1 cellular context compared by ENCODE assay signal in genomic region chr17:64001763-64002529, GRCh38.
A peak's percentile ranks its signal among the peaks of the same experiment; 100 is the strongest.
TF ChIP-seq lines count a peak whose summit lies in the region.

No MANE protein-coding gene starts in this region.

TF ChIP-seq in HepG2, 621 proteins besides CTCF, POLR2A, EP300 and RAD21 (continues in another document):
- no peak for TF ChIP-seq LCORL (IDR thresholded peaks at IDR 0.05)
- TF ChIP-seq LCORL (CRISPR knock-in tag; IDR thresholded peaks at IDR 0.05) = no peak
- TF ChIP-seq FOXK2 (IDR thresholded peaks at IDR 0.05) = no peak
- 0 out of 2 replicates have a peak, but pooled peaks have one; percentile 8 for TF ChIP-seq RXRB (CRISPR knock-in tag; IDR thresholded peaks at IDR 0.05; ENCODE audit: borderline replicate concordance)
- TF ChIP-seq E2F1 (CRISPR knock-in tag; IDR thresholded peaks at IDR 0.05) = no peak
- TF ChIP-seq TEAD3 (CRISPR knock-in tag; optimal IDR thresholded peaks at IDR 0.05; ENCODE audit: borderline replicate concordance) = peak; percentile 21
- TF ChIP-seq SIX1 (CRISPR knock-in tag; IDR thresholded peaks at IDR 0.05; ENCODE audit: borderline replicate concordance) = no peak
- TF ChIP-seq PATZ1 (CRISPR knock-in tag; IDR thresholded peaks at IDR 0.05) = peak; percentile 70
- TF ChIP-seq ZNF609 (CRISPR knock-in tag; IDR thresholded peaks at IDR 0.05; ENCODE audit: borderline replicate concordance) = 0 out of 2 replicates have a peak, but pooled peaks have one; percentile 25
- no peak for TF ChIP-seq CREB3 (CRISPR knock-in tag; IDR thresholded peaks at IDR 0.05)
- no peak for TF ChIP-seq ZNF776 (CRISPR knock-in tag; IDR thresholded peaks at IDR 0.05)
- no peak for TF ChIP-seq ZMYM2 (CRISPR knock-in tag; IDR thresholded peaks at IDR 0.05)
- no peak for TF ChIP-seq ZHX1 (CRISPR knock-in tag; IDR thresholded peaks at IDR 0.05; ENCODE audit: low read depth)
- peak; percentile 64; the same call in 1 of the 2 replicates for TF ChIP-seq CEBPB (IDR thresholded peaks at IDR 0.05; ENCODE audit: borderline replicate concordance, low read depth, low read length)
- TF ChIP-seq RARA (CRISPR knock-in tag; IDR thresholded peaks at IDR 0.05) = no peak
- TF ChIP-seq ZNF782 (CRISPR knock-in tag; IDR thresholded peaks at IDR 0.05; ENCODE audit: borderline replicate concordance) = no peak
- TF ChIP-seq ZNF891 (CRISPR knock-in tag; IDR thresholded peaks at IDR 0.05) = 0 out of 2 replicates have a peak, but pooled peaks have one; percentile 55
- TF ChIP-seq ZFP91 (CRISPR knock-in tag; IDR thresholded peaks at IDR 0.05; ENCODE audit: borderline replicate concordance) = peak; percentile 16; the same call in 1 of the 2 replicates
- no peak for TF ChIP-seq ZNF512B (CRISPR knock-in tag; IDR thresholded peaks at IDR 0.05; ENCODE audit: borderline replicate concordance)
- no peak for TF ChIP-seq ZNF616 (CRISPR knock-in tag; IDR thresholded peaks at IDR 0.05; ENCODE audit: low read depth)
- TF ChIP-seq CEBPG (CRISPR knock-in tag; IDR thresholded peaks at IDR 0.05) = peak; percentile 54; the same call in 1 of the 2 replicates
- peak; percentile 62; the same call in 1 of the 2 replicates for TF ChIP-seq ZSCAN25 (CRISPR knock-in tag; IDR thresholded peaks at IDR 0.05)
- TF ChIP-seq ZNF556 (CRISPR knock-in tag; IDR thresholded peaks at IDR 0.05; ENCODE audit: borderline replicate concordance) = peak; percentile 47; the same call in 1 of the 2 replicates
- TF ChIP-seq UBTF (CRISPR knock-in tag; IDR thresholded peaks at IDR 0.05) = 0 out of 2 replicates have a peak, but pooled peaks have one; percentile 14
- TF ChIP-seq ZNF10 (CRISPR knock-in tag; IDR thresholded peaks at IDR 0.05; ENCODE audit: borderline replicate concordance, low read depth) = 0 out of 2 replicates have a peak, but pooled peaks have one; percentile 63
- 0 out of 2 replicates have a peak, but pooled peaks have one; percentile 31 for TF ChIP-seq ZNF691 (CRISPR knock-in tag; IDR thresholded peaks at IDR 0.05; ENCODE audit: borderline replicate concordance, low read depth)
- TF ChIP-seq NFE2L1 (CRISPR knock-in tag; IDR thresholded peaks at IDR 0.05; ENCODE audit: borderline replicate concordance) = no peak
- TF ChIP-seq ETV5 (CRISPR knock-in tag; IDR thresholded peaks at IDR 0.05; ENCODE audit: borderline replicate concordance) = peak; percentile 63
- no peak for TF ChIP-seq ZNF790 (CRISPR knock-in tag; IDR thresholded peaks at IDR 0.05; ENCODE audit: borderline replicate concordance)
- TF ChIP-seq ZNF382 (CRISPR knock-in tag; IDR thresholded peaks at IDR 0.05; ENCODE audit: borderline replicate concordance) = no peak
- TF ChIP-seq KLF11 (CRISPR knock-in tag; IDR thresholded peaks at IDR 0.05) = no peak
- no peak for TF ChIP-seq ZNF703 (CRISPR knock-in tag; IDR thresholded peaks at IDR 0.05; ENCODE audit: borderline replicate concordance)
- TF ChIP-seq SAP130 (CRISPR knock-in tag; IDR thresholded peaks at IDR 0.05; ENCODE audit: low read depth) = 0 out of 2 replicates have a peak, but pooled peaks have one; percentile 16
- no peak for TF ChIP-seq POLR2AphosphoS2 (IDR thresholded peaks at IDR 0.05; ENCODE audit: low read depth, low read length)
- no peak for TF ChIP-seq ZBTB37 (CRISPR knock-in tag; IDR thresholded peaks at IDR 0.05)
- peak; percentile 46 for TF ChIP-seq GABPB1 (CRISPR knock-in tag; IDR thresholded peaks at IDR 0.05)
- no peak for TF ChIP-seq AKAP8 (CRISPR knock-in tag; IDR thresholded peaks at IDR 0.05)
